ENCODE assay signal across 18 cellular contexts in genomic region chr15:83694030-83694429, GRCh38. TPM values are rescaled to one million over a fixed set of nuclear protein-coding genes. Genes with fewer than 3 reads are reported as not detected.
DNase-seq lines count a peak whose midpoint lies in the region; ATAC-seq and TF ChIP-seq lines count a peak whose summit lies in the region.
"Had no signal": no experiment of that assay in that cellular context is flagged by ENCODE, and none has a peak within 500 bp of the region (broad histone marks: within the 10 kb centered on the region; RNA-seq: fewer than 3 reads in every experiment).

No MANE protein-coding gene starts in this region.

- no peaks in the 10 kb centered on the region for H3K36me3 ChIP-seq in osteoblast (ENCODE audit: insufficient read depth, low read length)
- no peaks in the 10 kb centered on the region for H3K36me3 ChIP-seq in spleen

- no peak for TF ChIP-seq CTCF in WTC11 (IDR thresholded peaks at IDR 0.05)
- no peak for TF ChIP-seq CTCF in osteoblast (IDR thresholded peaks at IDR 0.05; ENCODE audit: extremely low read depth, low read depth, low read length)
- no peak for TF ChIP-seq CTCF in spleen (IDR thresholded peaks at IDR 0.05 in 8 of 11, conservative IDR thresholded peaks at IDR 0.05 in 3 of 11)

- H3K4me3 ChIP-seq in right cardiac atrium (ENCODE audit: low read length) (no peak overlapping the region), osteoblast (ENCODE audit: insufficient read depth, low read length) (peak overlapping the region; percentile 16), spleen (no peak overlapping the region)
- H3K4me3 ChIP-seq: heart right ventricle had no signal

- no peaks in the 10 kb centered on the region for H3K79me2 ChIP-seq in osteoblast (ENCODE audit: insufficient read depth, low read length)

- ATAC-seq in WTC11, result peak; percentile 88
- ATAC-seq in right cardiac atrium, result peak; percentile 50 to 67
- no peak for ATAC-seq in HG02678 (IDR thresholded peaks at IDR 0.05; ENCODE audit: unreplicated experiment)
- ATAC-seq: natural killer cell treated with Interleukin-12 subunit alpha and Interleukin-12 subunit beta and Interleukin-15 and Interleukin-18, amount 100 ng/mL, for 72 hours; stimulated activated naive CD8-positive, alpha-beta T cell treated with anti-CD3 and anti-CD28 coated beads, Interleukin-15, amount 100 ng/mL, for 72 hours had no signal

- intact Hi-C loops in right cardiac atrium (cut with DNase I), result loop anchor here in 1 of 4 donors (10.0 kb wide), 1 partner anchor 51 kb away; no protein-coding TSS in a partner anchor
- intact Hi-C loops in spleen (cut with DNase I; ENCODE audit: low total_unique reads), result no loop called here

- peak overlapping the region; percentile 2; the same call in 1 of the 2 replicates for H3K4me3 Mint-ChIP-seq in WTC11
- H3K4me3 Mint-ChIP-seq: natural killer cell treated with Interleukin-12 subunit alpha and Interleukin-12 subunit beta and Interleukin-15 and Interleukin-18, amount 100 ng/mL, for 72 hours; stimulated activated naive CD8-positive, alpha-beta T cell treated with anti-CD3 and anti-CD28 coated beads, Interleukin-15, amount 100 ng/mL, for 72 hours had no signal

- H3K4me1 Mint-ChIP-seq in WTC11, result peaks cover 25% of the 10 kb centered on the region
- H3K4me1 Mint-ChIP-seq: stimulated activated naive CD8-positive, alpha-beta T cell treated with anti-CD3 and anti-CD28 coated beads, Interleukin-15, amount 100 ng/mL, for 72 hours had no signal

- H3K27me3 ChIP-seq in right cardiac atrium (ENCODE audit: control insufficient read depth, insufficient read depth) (no peaks in the 10 kb centered on the region), osteoblast (ENCODE audit: insufficient read depth, low read length) (no peaks in the 10 kb centered on the region), spleen (replicated peaks in 1 of 7) (peaks cover 0 to 16% (median 0%) of the 10 kb centered on the region in 7 donors)
- H3K27me3 ChIP-seq: heart right ventricle had no signal

- CTCF ChIA-PET in WTC11 (lab: Charles Lee), result no interaction called here

- no peak for TF ChIP-seq POLR2A in spleen (IDR thresholded peaks at IDR 0.05)

- H4K20me1 ChIP-seq in osteoblast (ENCODE audit: insufficient read depth, low read length), result no peaks in the 10 kb centered on the region

- H3K27me3 Mint-ChIP-seq in WTC11 (ENCODE audit: low read depth), result no peaks in the 10 kb centered on the region; the same call in 1 of the 2 replicates

- no peaks in the 10 kb centered on the region for H3K36me3 Mint-ChIP-seq in WTC11
- H3K36me3 Mint-ChIP-seq: natural killer cell treated with Interleukin-12 subunit alpha and Interleukin-12 subunit beta and Interleukin-15 and Interleukin-18, amount 100 ng/mL, for 72 hours had no signal

- peak overlapping the region; percentile 86 for H3K27ac Mint-ChIP-seq in WTC11
- H3K27ac Mint-ChIP-seq: natural killer cell treated with Interleukin-12 subunit alpha and Interleukin-12 subunit beta and Interleukin-15 and Interleukin-18, amount 100 ng/mL, for 72 hours; stimulated activated naive CD8-positive, alpha-beta T cell treated with anti-CD3 and anti-CD28 coated beads, Interleukin-15, amount 100 ng/mL, for 72 hours had no signal

- peaks cover 9% of the 10 kb centered on the region; the same call in 1 of the 2 replicates for H3K9me3 Mint-ChIP-seq in WTC11

- no peak overlapping the region for H2AFZ ChIP-seq in osteoblast (ENCODE audit: low read length)

- POLR2A ChIA-PET in WTC11 (lab: Charles Lee), result no interaction called here

- 18% methylated on average over 10 of the region's 10 CpGs for WGBS in right cardiac atrium
- 30 to 59% (median 37%) methylated on average over 10 of the region's 10 CpGs for WGBS in spleen, 5 donors

- H3K27ac ChIP-seq in right cardiac atrium (ENCODE audit: low read length) (peak overlapping the region; percentile 63), osteoblast (ENCODE audit: low read depth, low read length) (no peak overlapping the region), spleen (no peak overlapping the region)

- H3K4me1 ChIP-seq in right cardiac atrium (ENCODE audit: control insufficient read depth, insufficient read depth, low read length), result peaks cover 23% of the 10 kb centered on the region
- peaks cover 5% of the 10 kb centered on the region for H3K4me1 ChIP-seq in osteoblast (ENCODE audit: insufficient read depth, low read length)
- H3K4me1 ChIP-seq in spleen, result no peaks in the 10 kb centered on the region

- H3K9me3 ChIP-seq in right cardiac atrium (ENCODE audit: control insufficient read depth, low read length) (no peaks in the 10 kb centered on the region), osteoblast (ENCODE audit: low read depth, low read length) (no peaks in the 10 kb centered on the region), spleen (no peaks in the 10 kb centered on the region)
- H3K9me3 ChIP-seq: heart right ventricle, SK-N-SH had no signal

- peak overlapping the region; percentile 26 for H3K4me2 ChIP-seq in osteoblast (ENCODE audit: insufficient read depth, low read length)
- H3K4me2 ChIP-seq: SK-N-SH had no signal

- DNase-seq in ELR (ENCODE audit: low read depth) (peak; percentile 8), WTC11 (ENCODE audit: low spot score) (no peak), right cardiac atrium (no peak), osteoblast (ENCODE audit: insufficient read length, low spot score, missing footprints) (peak; percentile 69), GF-D8 (lab: John Stamatoyannopoulos, UW) (no peak), spleen (no peak), DMS79 treated with DMSO at 0.1 percent for 48 hours (lab: John Stamatoyannopoulos, UW) (no peak)
- DNase-seq: activated CD4-positive, alpha-beta T cell treated with anti-CD3 and anti-CD28 coated beads for 1 hour; dermis blood vessel endothelial cell; Kasumi-1; NCI-H510A; SK-N-SH; stimulated activated CD4-positive, alpha-beta T cell treated with anti-CD3 and anti-CD28 coated beads, Interleukin-1b, Interleukin-23, amount 100 ng/mL, for 48 hours; stimulated activated naive CD8-positive, alpha-beta T cell treated with anti-CD3 and anti-CD28 coated beads, Interleukin-15, amount 100 ng/mL, for 72 hours had no signal

TF ChIP-seq in WTC11, 78 proteins besides CTCF, POLR2A, EP300 and RAD21 (continues in another document):
- TF ChIP-seq SMAD4 (CRISPR knock-in tag; IDR thresholded peaks at IDR 0.05) (no peak), MXD4 (CRISPR knock-in tag; IDR thresholded peaks at IDR 0.05; ENCODE audit: borderline replicate concordance) (no peak), NFATC4 (CRISPR knock-in tag; IDR thresholded peaks at IDR 0.05) (no peak), MYBL2 (CRISPR knock-in tag; IDR thresholded peaks at IDR 0.05) (no peak), KAT7 (CRISPR knock-in tag; IDR thresholded peaks at IDR 0.05; ENCODE audit: borderline replicate concordance) (no peak)
- TF ChIP-seq, protein P1, sequence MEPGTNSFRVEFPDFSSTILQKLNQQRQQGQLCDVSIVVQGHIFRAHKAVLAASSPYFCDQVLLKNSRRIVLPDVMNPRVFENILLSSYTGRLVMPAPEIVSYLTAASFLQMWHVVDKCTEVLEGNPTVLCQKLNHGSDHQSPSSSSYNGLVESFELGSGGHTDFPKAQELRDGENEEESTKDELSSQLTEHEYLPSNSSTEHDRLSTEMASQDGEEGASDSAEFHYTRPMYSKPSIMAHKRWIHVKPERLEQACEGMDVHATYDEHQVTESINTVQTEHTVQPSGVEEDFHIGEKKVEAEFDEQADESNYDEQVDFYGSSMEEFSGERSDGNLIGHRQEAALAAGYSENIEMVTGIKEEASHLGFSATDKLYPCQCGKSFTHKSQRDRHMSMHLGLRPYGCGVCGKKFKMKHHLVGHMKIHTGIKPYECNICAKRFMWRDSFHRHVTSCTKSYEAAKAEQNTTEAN (CRISPR knock-in tag; IDR thresholded peaks at IDR 0.05), result no peak
- TF ChIP-seq, protein P2, sequence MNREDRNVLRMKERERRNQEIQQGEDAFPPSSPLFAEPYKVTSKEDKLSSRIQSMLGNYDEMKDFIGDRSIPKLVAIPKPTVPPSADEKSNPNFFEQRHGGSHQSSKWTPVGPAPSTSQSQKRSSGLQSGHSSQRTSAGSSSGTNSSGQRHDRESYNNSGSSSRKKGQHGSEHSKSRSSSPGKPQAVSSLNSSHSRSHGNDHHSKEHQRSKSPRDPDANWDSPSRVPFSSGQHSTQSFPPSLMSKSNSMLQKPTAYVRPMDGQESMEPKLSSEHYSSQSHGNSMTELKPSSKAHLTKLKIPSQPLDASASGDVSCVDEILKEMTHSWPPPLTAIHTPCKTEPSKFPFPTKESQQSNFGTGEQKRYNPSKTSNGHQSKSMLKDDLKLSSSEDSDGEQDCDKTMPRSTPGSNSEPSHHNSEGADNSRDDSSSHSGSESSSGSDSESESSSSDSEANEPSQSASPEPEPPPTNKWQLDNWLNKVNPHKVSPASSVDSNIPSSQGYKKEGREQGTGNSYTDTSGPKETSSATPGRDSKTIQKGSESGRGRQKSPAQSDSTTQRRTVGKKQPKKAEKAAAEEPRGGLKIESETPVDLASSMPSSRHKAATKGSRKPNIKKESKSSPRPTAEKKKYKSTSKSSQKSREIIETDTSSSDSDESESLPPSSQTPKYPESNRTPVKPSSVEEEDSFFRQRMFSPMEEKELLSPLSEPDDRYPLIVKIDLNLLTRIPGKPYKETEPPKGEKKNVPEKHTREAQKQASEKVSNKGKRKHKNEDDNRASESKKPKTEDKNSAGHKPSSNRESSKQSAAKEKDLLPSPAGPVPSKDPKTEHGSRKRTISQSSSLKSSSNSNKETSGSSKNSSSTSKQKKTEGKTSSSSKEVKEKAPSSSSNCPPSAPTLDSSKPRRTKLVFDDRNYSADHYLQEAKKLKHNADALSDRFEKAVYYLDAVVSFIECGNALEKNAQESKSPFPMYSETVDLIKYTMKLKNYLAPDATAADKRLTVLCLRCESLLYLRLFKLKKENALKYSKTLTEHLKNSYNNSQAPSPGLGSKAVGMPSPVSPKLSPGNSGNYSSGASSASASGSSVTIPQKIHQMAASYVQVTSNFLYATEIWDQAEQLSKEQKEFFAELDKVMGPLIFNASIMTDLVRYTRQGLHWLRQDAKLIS (CRISPR knock-in tag; IDR thresholded peaks at IDR 0.05; ENCODE audit: borderline replicate concordance), result no peak
- TF ChIP-seq, protein P3, sequence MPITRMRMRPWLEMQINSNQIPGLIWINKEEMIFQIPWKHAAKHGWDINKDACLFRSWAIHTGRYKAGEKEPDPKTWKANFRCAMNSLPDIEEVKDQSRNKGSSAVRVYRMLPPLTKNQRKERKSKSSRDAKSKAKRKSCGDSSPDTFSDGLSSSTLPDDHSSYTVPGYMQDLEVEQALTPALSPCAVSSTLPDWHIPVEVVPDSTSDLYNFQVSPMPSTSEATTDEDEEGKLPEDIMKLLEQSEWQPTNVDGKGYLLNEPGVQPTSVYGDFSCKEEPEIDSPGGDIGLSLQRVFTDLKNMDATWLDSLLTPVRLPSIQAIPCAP (CRISPR knock-in tag; IDR thresholded peaks at IDR 0.05), result no peak

RNA-seq across cellular contexts. Expression of gene ADAMTSL3, which starts 40.1 kb away (rescaled TPM):
- total RNA-seq in WTC11 (2021) (1.1 to 1.8 TPM (median 1.7 TPM) in 3 replicates), right cardiac atrium (10 to 100 TPM; 31.3 to 50.2 (median 47.1) TPM), osteoblast (0.29 and 0.72 TPM in 2 replicates), spleen (1 to 10 TPM in 6 of 7 donors, under 1 TPM in 1; 0.52 to 5.7 (median 3.6) TPM)
- polyA plus RNA-seq in right cardiac atrium (4.7 TPM), spleen (under 1 TPM; 0.09 to 0.16 (median 0.11) TPM)
- total RNA-seq: natural killer cell treated with Interleukin-12 subunit alpha and Interleukin-12 subunit beta and Interleukin-15 and Interleukin-18, amount 100 ng/mL, for 72 hours had no signal
- polyA plus RNA-seq: BJ had no signal

Comparison
In these comparisons a context has a peak if more than half of its experiments do, and no peak if none do; other contexts are left out.
1. DNase-seq: peak in ELR (single experiment) and osteoblast (single experiment); none in WTC11 (single experiment), right cardiac atrium (0 of 3), GF-D8 (single experiment), spleen (single experiment) and DMS79 treated with DMSO at 0.1 percent for 48 hours (single experiment).
2. RNA of gene ADAMTSL3, which starts 40.1 kb away (total RNA-seq): 31.3 to 50.2 TPM in right cardiac atrium; 0.52 to 5.7 TPM in spleen, 1.1 to 1.8 TPM in WTC11 and 0.29 to 0.72 TPM in osteoblast; every median in the first group is over 4 times any median in the second.